In the genomic region with DNA sequence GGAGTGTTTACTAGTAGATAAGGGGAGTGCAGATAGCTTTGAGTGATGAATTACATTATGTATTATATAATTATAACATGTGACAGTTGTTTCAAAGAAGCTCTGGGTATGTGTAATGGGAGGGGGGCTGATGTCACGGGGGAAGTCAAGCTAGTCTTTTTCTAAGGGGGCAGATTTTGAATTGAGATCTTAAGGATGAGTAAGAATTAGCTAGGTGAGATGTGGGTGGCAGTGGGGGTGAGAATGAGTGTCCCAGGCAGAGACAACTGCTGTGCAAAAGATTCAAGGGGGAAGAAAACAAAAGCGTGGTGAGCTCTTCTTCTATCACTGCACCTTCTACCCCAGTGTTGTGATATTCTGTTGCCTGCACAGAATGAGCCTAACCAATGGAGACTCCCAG, we compare ENCODE assay signal across 30 cellular contexts. TPM values are rescaled to one million over a fixed set of nuclear protein-coding genes. Genes with fewer than 3 reads are reported as not detected.
DNase-seq lines count a peak whose midpoint lies in the region; ATAC-seq and TF ChIP-seq lines count a peak whose summit lies in the region.
"Had no signal": no experiment of that assay in that cellular context is flagged by ENCODE, and none has a peak within 500 bp of the region (broad histone marks: within the 10 kb centered on the region; RNA-seq: fewer than 3 reads in every experiment).

No MANE protein-coding gene starts in this region.

- no peak overlapping the region for H3K27ac ChIP-seq in caudate nucleus (ENCODE audit: low read depth, low read length)
- H3K27ac ChIP-seq: BLaER1 had no signal

- no peak overlapping the region for H3K27ac Mint-ChIP-seq in T-cell
- H3K27ac Mint-ChIP-seq: CD14-positive monocyte; CD4-positive, alpha-beta memory T cell; CD4-positive, CD25-positive, alpha-beta regulatory T cell; CD8-positive, alpha-beta memory T cell had no signal

- DNase-seq in SK-N-DZ (ENCODE audit: low spot score) (peak; percentile 61), caudate nucleus (lab: John Stamatoyannopoulos, UW) (peak in 38 of 61 donors; percentile 1 to 87 (median 24)), inferior parietal cortex (ENCODE audit: extremely low spot score) (peak; percentile 13), putamen (ENCODE audit: low spot score) (peak; percentile 76), NCI-H524 treated with DMSO at 0.1 percent for 48 hours (lab: John Stamatoyannopoulos, UW) (no peak), NCI-H2081 (lab: John Stamatoyannopoulos, UW) (no peak), T-cell (no peak), omental fat pad (ENCODE audit: low spot score) (no peak)
- DNase-seq: 8988T; ACHN; BE2C; C1 segment of cervical spinal cord; CD4-positive, alpha-beta memory T cell; CD4-positive, CD25-positive, alpha-beta regulatory T cell; CD8-positive, alpha-beta memory T cell; COR-L47; DMS 273 treated with DMSO at 0.1 percent for 48 hours; DMS153; DMS53; DMS79; DND-41; EL; GDM1 had no signal

- ATAC-seq in T-cell (replicated peaks in 1 of 4) (no peak), omental fat pad (ENCODE audit: low FRiP score) (no peak)
- ATAC-seq: GM12878 had no signal

- peaks cover 0 to 3% of the 10 kb centered on the region in 2 donors for H3K27me3 Mint-ChIP-seq in T-cell
- H3K27me3 Mint-ChIP-seq: CD4-positive, alpha-beta memory T cell; CD4-positive, CD25-positive, alpha-beta regulatory T cell had no signal

- POLR2A ChIA-PET in T-cell (lab: Charles Lee), result no interaction called here

- no peaks in the 10 kb centered on the region for H3K36me3 Mint-ChIP-seq in T-cell
- H3K36me3 Mint-ChIP-seq: CD14-positive monocyte; CD4-positive, alpha-beta memory T cell; CD4-positive, CD25-positive, alpha-beta regulatory T cell; CD8-positive, alpha-beta memory T cell had no signal

- no peaks in the 10 kb centered on the region for H3K4me1 Mint-ChIP-seq in T-cell
- H3K4me1 Mint-ChIP-seq: CD14-positive monocyte; CD4-positive, alpha-beta memory T cell; CD4-positive, CD25-positive, alpha-beta regulatory T cell; CD8-positive, alpha-beta memory T cell had no signal

- CTCF ChIA-PET in T-cell (lab: Charles Lee), result no interaction called here

- TF ChIP-seq CTCF in omental fat pad (IDR thresholded peaks at IDR 0.05), result no peak

- H3K4me3 Mint-ChIP-seq in T-cell, result no peak overlapping the region
- H3K4me3 Mint-ChIP-seq: CD14-positive monocyte; CD4-positive, alpha-beta memory T cell; CD8-positive, alpha-beta memory T cell had no signal

- H3K9me3 Mint-ChIP-seq in T-cell, result peaks cover 13 to 17% (median 15%) of the 10 kb centered on the region in 3 donors

RNA-seq across cellular contexts. Expression of a gene that starts 21.2 kb away (rescaled TPM):
- polyA plus RNA-seq in SK-N-DZ (2014; cell fraction: cytosol; rRNA removed), result 2.5 and 2.6 TPM in 2 replicates
- 5.8 and 6.7 TPM in 2 replicates for polyA plus RNA-seq in SK-N-DZ (2014; cell fraction: nucleus; rRNA removed)
- total RNA-seq in T-cell (not detected), omental fat pad (not detected)
- total RNA-seq: A673; CD4-positive, alpha-beta memory T cell; CD4-positive, CD25-positive, alpha-beta regulatory T cell; CD8-positive, alpha-beta memory T cell; Daoy; G401; GM12878 had no signal
- polyA plus RNA-seq: AG04450; CD14-positive monocyte; CD4-positive, alpha-beta memory T cell; CD4-positive, CD25-positive, alpha-beta regulatory T cell; CD8-positive, alpha-beta memory T cell had no signal

Comparison
In these comparisons a context has a peak if more than half of its experiments do, and no peak if none do; other contexts are left out.
1. DNase-seq: peak in SK-N-DZ (single experiment), caudate nucleus (38 of 61), inferior parietal cortex (single experiment) and putamen (single experiment); none in NCI-H524 treated with DMSO at 0.1 percent for 48 hours (single experiment), NCI-H2081 (0 of 2), T-cell (0 of 34) and omental fat pad (single experiment).